1 cellular context compared by ENCODE assay signal in genomic region chr22:19959587-19960490, GRCh38.
TF ChIP-seq lines count a peak whose summit lies in the region.

No MANE protein-coding gene starts in this region.

TF ChIP-seq in HepG2, 621 proteins besides CTCF, POLR2A, EP300 and RAD21 (continued from another document):
- TF ChIP-seq NFIC (IDR thresholded peaks at IDR 0.05; ENCODE audit: low read length) (0 out of 2 replicates have a peak, but pooled peaks have one; percentile 46), ZNF275 (CRISPR knock-in tag; IDR thresholded peaks at IDR 0.05; ENCODE audit: borderline replicate concordance) (no peak), ZFP90 (CRISPR knock-in tag; IDR thresholded peaks at IDR 0.05; ENCODE audit: borderline replicate concordance) (no peak; the same call in 1 of the 2 replicates), ZNF597 (CRISPR knock-in tag; IDR thresholded peaks at IDR 0.05) (no peak)
